ENCODE assay signal across 19 cellular contexts in genomic region chr6:162251257-162251656, GRCh38.
A peak's percentile ranks its signal among the peaks of the same experiment; 100 is the strongest.
DNase-seq lines count a peak whose midpoint lies in the region; ATAC-seq and TF ChIP-seq lines count a peak whose summit lies in the region.
"Had no signal": no experiment of that assay in that cellular context is flagged by ENCODE, and none has a peak within 500 bp of the region (broad histone marks: within the 10 kb centered on the region; RNA-seq: fewer than 3 reads in every experiment).

No MANE protein-coding gene starts in this region.

- ATAC-seq in SK-N-SH treated with all-trans-retinoic acid at 6 μM for 48 hours = no peak
- ATAC-seq: activated CD4-positive, CD25-positive, alpha-beta regulatory T cell treated with anti-CD3 and anti-CD28 coated beads, Interleukin-2, amount 50 U/mL, for 24 hours; naive thymus-derived CD4-positive, alpha-beta T cell; psoas muscle had no signal

- no peaks in the 10 kb centered on the region for H3K27me3 Mint-ChIP-seq in endothelial cell (ENCODE audit: unreplicated experiment)
- H3K27me3 Mint-ChIP-seq: naive thymus-derived CD4-positive, alpha-beta T cell had no signal

- H2AFZ ChIP-seq in trophoblast cell (ENCODE audit: insufficient read depth, low read length, poor library complexity) = no peak overlapping the region

- no peaks in the 10 kb centered on the region for H3K79me2 ChIP-seq in trophoblast cell (ENCODE audit: control insufficient read depth, insufficient read depth, low read length, poor library complexity)

- no peaks in the 10 kb centered on the region for H3K9me3 Mint-ChIP-seq in endothelial cell (ENCODE audit: unreplicated experiment)

- no peak overlapping the region for H3K27ac ChIP-seq in trophoblast cell (ENCODE audit: low read depth, low read length)
- H3K27ac ChIP-seq: adrenal gland, psoas muscle, stomach had no signal

- H3K79me1 ChIP-seq in trophoblast cell (ENCODE audit: low read length) = no peaks in the 10 kb centered on the region

- no peak overlapping the region for H4K91ac ChIP-seq in trophoblast cell (ENCODE audit: low read depth, low read length)

- H3K18ac ChIP-seq in trophoblast cell (ENCODE audit: low read length) = no peak overlapping the region

- H3K4me1 Mint-ChIP-seq in endothelial cell (ENCODE audit: unreplicated experiment) = peaks cover under 1% of the 10 kb centered on the region
- H3K4me1 Mint-ChIP-seq: naive thymus-derived CD4-positive, alpha-beta T cell had no signal

- H3K23ac ChIP-seq in trophoblast cell (ENCODE audit: low read length) = no peak overlapping the region

- H3K9ac ChIP-seq in trophoblast cell (ENCODE audit: low read length) = no peak overlapping the region

- H3K4me3 ChIP-seq in NB4 (ENCODE audit: low read depth, low read length) (no peak overlapping the region), trophoblast cell (ENCODE audit: low read depth, low read length) (no peak overlapping the region)
- H3K4me3 ChIP-seq: adrenal gland, psoas muscle, stomach had no signal

- H3K14ac ChIP-seq in trophoblast cell (ENCODE audit: low read length) = no peak overlapping the region

- no peak overlapping the region for H3K4ac ChIP-seq in trophoblast cell (ENCODE audit: low read depth, low read length)

- H2BK120ac ChIP-seq in trophoblast cell (ENCODE audit: insufficient read depth, low read length, poor library complexity) = no peak overlapping the region

- no CpG with 5 or more reads among the region's 3 CpGs for WGBS in trophoblast cell (ENCODE audit: extremely low coverage, insufficient coverage, insufficient read length)

- no peaks in the 10 kb centered on the region for H3K36me3 ChIP-seq in trophoblast cell (ENCODE audit: control insufficient read depth in 1 of 2, insufficient read depth in 2 of 2, low read length in 2 of 2)
- H3K36me3 ChIP-seq: adrenal gland, stomach had no signal

- no peaks in the 10 kb centered on the region for H3K4me1 ChIP-seq in trophoblast cell (ENCODE audit: control insufficient read depth in 1 of 2, insufficient read depth in 2 of 2, low read length in 2 of 2)
- H3K4me1 ChIP-seq: adrenal gland, psoas muscle, stomach had no signal

- H2BK12ac ChIP-seq in trophoblast cell (ENCODE audit: low read length) = no peak overlapping the region

- no peak for TF ChIP-seq POLR2A in NB4 (IDR thresholded peaks at IDR 0.05; ENCODE audit: extremely low read depth, insufficient read length)

- TF ChIP-seq CTCF in NB4 (IDR thresholded peaks at IDR 0.05; ENCODE audit: low read depth, low read length) (no peak), endothelial cell (IDR thresholded peaks at IDR 0.05; ENCODE audit: unreplicated experiment) (peak; percentile 8)

- no peaks in the 10 kb centered on the region for H3K36me3 Mint-ChIP-seq in endothelial cell (ENCODE audit: low read depth, unreplicated experiment)

- H2AK5ac ChIP-seq in trophoblast cell (ENCODE audit: low read length) = no peak overlapping the region

- H4K8ac ChIP-seq in trophoblast cell (ENCODE audit: low read depth, low read length) = no peak overlapping the region

- DNase-seq in NCI-H748 (lab: John Stamatoyannopoulos, UW; ENCODE audit: unreplicated experiment) = peak; percentile 5
- DNase-seq in NCI-H748 treated with DMSO at 0.1 percent for 48 hours (lab: John Stamatoyannopoulos, UW) = no peak
- peak; percentile 4 for DNase-seq in NB4 (ENCODE audit: low read depth)
- DNase-seq in endothelial cell (ENCODE audit: low spot score) = peak; percentile 22
- peak; percentile 7 to 32 for DNase-seq in trophoblast cell
- no peak for DNase-seq in CD1c-positive myeloid dendritic cell (ENCODE audit: extremely low spot score)
- DNase-seq in activated CD4-positive, alpha-beta T cell treated with anti-CD3 and anti-CD28 coated beads for 48 hours = no peak
- DNase-seq: adrenal gland; foreskin melanocyte; GF-D8; HCEC 1CT; IMR-90; naive thymus-derived CD4-positive, alpha-beta T cell; NCI-H1105 treated with DMSO at 0.1 percent for 48 hours; psoas muscle; SHP77 treated with DMSO at 0.1 percent for 48 hours; stomach had no signal

- no peak overlapping the region for H4K12ac ChIP-seq in trophoblast cell (ENCODE audit: low read depth, low read length)

- H3K4me3 Mint-ChIP-seq in endothelial cell (ENCODE audit: unreplicated experiment) = no peak overlapping the region
- H3K4me3 Mint-ChIP-seq: naive thymus-derived CD4-positive, alpha-beta T cell had no signal

- no peak overlapping the region for H3K27ac Mint-ChIP-seq in endothelial cell (ENCODE audit: unreplicated experiment)
- H3K27ac Mint-ChIP-seq: naive thymus-derived CD4-positive, alpha-beta T cell had no signal

- H3K4me2 ChIP-seq in trophoblast cell (ENCODE audit: low read length) = no peak overlapping the region

- H2BK5ac ChIP-seq in trophoblast cell (ENCODE audit: low read depth, low read length, poor library complexity) = no peak overlapping the region

- H3K27me3 ChIP-seq in trophoblast cell (ENCODE audit: insufficient read depth, low read length) = no peaks in the 10 kb centered on the region
- H3K27me3 ChIP-seq: adrenal gland, stomach had no signal

- no peaks in the 10 kb centered on the region for H3K9me3 ChIP-seq in trophoblast cell (ENCODE audit: insufficient read depth, low read depth, low read length)
- H3K9me3 ChIP-seq: adrenal gland, psoas muscle, stomach had no signal

TF ChIP-seq in SK-N-SH treated with all-trans-retinoic acid at 6 μM for 48 hours, 23 proteins besides CTCF, POLR2A, EP300 and RAD21 (continues in another document):
- TF ChIP-seq OSR1 (CRISPR knock-in tag; IDR thresholded peaks at IDR 0.05) = no peak
- TF ChIP-seq BACH2 (CRISPR knock-in tag; IDR thresholded peaks at IDR 0.05; ENCODE audit: borderline replicate concordance) = no peak
- TF ChIP-seq CSRNP3 (CRISPR knock-in tag; IDR thresholded peaks at IDR 0.05) = no peak
- TF ChIP-seq RARB (CRISPR knock-in tag; IDR thresholded peaks at IDR 0.05) = no peak
- TF ChIP-seq TSHZ2 (CRISPR knock-in tag; IDR thresholded peaks at IDR 0.05) = no peak
- TF ChIP-seq, protein P1, sequence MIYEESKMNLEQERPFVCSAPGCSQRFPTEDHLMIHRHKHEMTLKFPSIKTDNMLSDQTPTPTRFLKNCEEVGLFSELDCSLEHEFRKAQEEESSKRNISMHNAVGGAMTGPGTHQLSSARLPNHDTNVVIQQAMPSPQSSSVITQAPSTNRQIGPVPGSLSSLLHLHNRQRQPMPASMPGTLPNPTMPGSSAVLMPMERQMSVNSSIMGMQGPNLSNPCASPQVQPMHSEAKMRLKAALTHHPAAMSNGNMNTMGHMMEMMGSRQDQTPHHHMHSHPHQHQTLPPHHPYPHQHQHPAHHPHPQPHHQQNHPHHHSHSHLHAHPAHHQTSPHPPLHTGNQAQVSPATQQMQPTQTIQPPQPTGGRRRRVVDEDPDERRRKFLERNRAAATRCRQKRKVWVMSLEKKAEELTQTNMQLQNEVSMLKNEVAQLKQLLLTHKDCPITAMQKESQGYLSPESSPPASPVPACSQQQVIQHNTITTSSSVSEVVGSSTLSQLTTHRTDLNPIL (CRISPR knock-in tag; IDR thresholded peaks at IDR 0.05; ENCODE audit: low read depth) = no peak
- TF ChIP-seq ZC3H10 (CRISPR knock-in tag; IDR thresholded peaks at IDR 0.05) = no peak
- TF ChIP-seq ISL1 (CRISPR knock-in tag; IDR thresholded peaks at IDR 0.05) = no peak
- no peak for TF ChIP-seq ARNTL (CRISPR knock-in tag; IDR thresholded peaks at IDR 0.05; ENCODE audit: borderline replicate concordance, low read depth)
- TF ChIP-seq CSDC2 (CRISPR knock-in tag; IDR thresholded peaks at IDR 0.05) = no peak
- TF ChIP-seq SNAI2 (CRISPR knock-in tag; IDR thresholded peaks at IDR 0.05) = no peak
- TF ChIP-seq TCF4 (CRISPR knock-in tag; IDR thresholded peaks at IDR 0.05; ENCODE audit: borderline replicate concordance) = no peak
- no peak for TF ChIP-seq TOX (CRISPR knock-in tag; IDR thresholded peaks at IDR 0.05; ENCODE audit: borderline replicate concordance)
- no peak for TF ChIP-seq ZNF70 (CRISPR knock-in tag; IDR thresholded peaks at IDR 0.05)
- TF ChIP-seq ZNF8 (CRISPR knock-in tag; IDR thresholded peaks at IDR 0.05) = no peak
- TF ChIP-seq ZNF565 (CRISPR knock-in tag; conservative IDR thresholded peaks at IDR 0.05; ENCODE audit: low read depth) = no peak
- no peak for TF ChIP-seq ESRRG (CRISPR knock-in tag; IDR thresholded peaks at IDR 0.05)
- TF ChIP-seq ZFP30 (CRISPR knock-in tag; IDR thresholded peaks at IDR 0.05) = no peak
- TF ChIP-seq GLIS3 (CRISPR knock-in tag; IDR thresholded peaks at IDR 0.05) = no peak

Comparison
In these comparisons a context has a peak if more than half of its experiments do, and no peak if none do; other contexts are left out.
1. DNase-seq: peak in NCI-H748 (single experiment), NB4 (single experiment), endothelial cell (single experiment) and trophoblast cell (2 of 2); none in NCI-H748 treated with DMSO at 0.1 percent for 48 hours (single experiment), CD1c-positive myeloid dendritic cell (single experiment) and activated CD4-positive, alpha-beta T cell treated with anti-CD3 and anti-CD28 coated beads for 48 hours (single experiment).